Comparison of ENCODE assay signal across 8 cellular contexts in genomic region chr10:88991161-88991899, GRCh38. TPM values are rescaled to one million over a fixed set of nuclear protein-coding genes. Genes with fewer than 3 reads are reported as not detected.
DNase-seq lines count a peak whose midpoint lies in the region; TF ChIP-seq lines count a peak whose summit lies in the region.

No MANE protein-coding gene starts in this region.

- H3K4me3 Mint-ChIP-seq in CD4-positive, alpha-beta memory T cell, result peak overlapping the region; percentile 95 to 100 (median 99)
- H3K4me3 Mint-ChIP-seq in IgD-negative memory B cell, result peak overlapping the region; percentile 93 to 100 (median 98)
- H3K4me3 Mint-ChIP-seq in brain, result peak overlapping the region; percentile 95 to 99 (median 96)

- H3K27me3 ChIP-seq in CD4-positive, alpha-beta memory T cell (ENCODE audit: insufficient read depth, low read length), result no peaks in the 10 kb centered on the region
- no peaks in the 10 kb centered on the region for H3K27me3 ChIP-seq in skeletal muscle satellite cell (ENCODE audit: control insufficient read depth, insufficient read depth, low read length)

- peak overlapping the region; percentile 93 for H3K27ac ChIP-seq in CD4-positive, alpha-beta memory T cell (ENCODE audit: low read depth, low read length)

- TF ChIP-seq CTCF in GM20000 (IDR thresholded peaks at IDR 0.05; ENCODE audit: extremely low read depth, missing control alignments) (peak; percentile 17), brain (conservative IDR thresholded peaks at IDR 0.05) (peak in 1 of 2 experiments; percentile 33)

- intact Hi-C loops in CD4-positive, alpha-beta memory T cell (cut with micrococcal nuclease), result loop anchor here (1.0 to 10.0 kb wide), 9 partner anchors 10 to 1173 kb away; partner anchors contain the start of genes ATAD1, IFIT5, KIF20B and RNLS

- DNase-seq in CD4-positive, alpha-beta memory T cell, result peak; percentile 57 to 79 (median 61)
- DNase-seq in GM20000 (ENCODE audit: low spot score) (peak; percentile 78), UCSD-AML1 (lab: John Stamatoyannopoulos, UW; ENCODE audit: unreplicated experiment) (peak; percentile 59), OCI-M2 (lab: John Stamatoyannopoulos, UW; ENCODE audit: unreplicated experiment) (no peak)

- H3K27me3 Mint-ChIP-seq in CD4-positive, alpha-beta memory T cell, result no peaks in the 10 kb centered on the region
- no peaks in the 10 kb centered on the region for H3K27me3 Mint-ChIP-seq in IgD-negative memory B cell
- peaks cover 36% of the 10 kb centered on the region for H3K27me3 Mint-ChIP-seq in brain

- no peaks in the 10 kb centered on the region for H3K9me3 ChIP-seq in CD4-positive, alpha-beta memory T cell (ENCODE audit: control insufficient read depth in 1 of 2, low read length in 2 of 2)
- peaks cover 2% of the 10 kb centered on the region for H3K9me3 ChIP-seq in iPS-18c (ENCODE audit: control insufficient read depth, insufficient read depth, low read length)
- H3K9me3 ChIP-seq in skeletal muscle satellite cell (replicated peaks; ENCODE audit: low read length), result no peaks in the 10 kb centered on the region

- CTCF ChIA-PET in CD4-positive, alpha-beta memory T cell (lab: Charles Lee; ENCODE audit: partially characterized antibody), result interaction anchor here (1.0 to 10.8 kb wide), 20 partner anchors 9 to 227 kb away, joined by 3 to 138 read pairs (median 6); partner anchors contain the start of genes CH25H and STAMBPL1

- H3K4me1 Mint-ChIP-seq in CD4-positive, alpha-beta memory T cell, result peaks cover 57 to 86% (median 67%) of the 10 kb centered on the region in 4 donors
- H3K4me1 Mint-ChIP-seq in IgD-negative memory B cell (peaks cover 38 to 54% (median 47%) of the 10 kb centered on the region in 3 donors), brain (peaks cover 46% of the 10 kb centered on the region)

- H3K27ac Mint-ChIP-seq in CD4-positive, alpha-beta memory T cell, result peak overlapping the region; percentile 94 to 100 (median 97)
- H3K27ac Mint-ChIP-seq in IgD-negative memory B cell (peak overlapping the region; percentile 84 to 96 (median 95)), brain (peak overlapping the region; percentile 49 to 95 (median 88))

- POLR2A ChIA-PET in CD4-positive, alpha-beta memory T cell (lab: Charles Lee; ENCODE audit: partially characterized antibody), result interaction anchor here (0.6 to 6.1 kb wide), 28 partner anchors 10 to 1129 kb away, joined by 3 to 114 read pairs (median 8); partner anchors contain the start of genes CH25H, IFIT5, KLLN and LIPA

- peaks cover 0 to 14% of the 10 kb centered on the region in 2 donors for H3K36me3 Mint-ChIP-seq in CD4-positive, alpha-beta memory T cell
- H3K36me3 Mint-ChIP-seq in IgD-negative memory B cell, result peaks cover 2% of the 10 kb centered on the region
- no peaks in the 10 kb centered on the region for H3K36me3 Mint-ChIP-seq in brain

- H3K36me3 ChIP-seq in CD4-positive, alpha-beta memory T cell (ENCODE audit: insufficient read depth, low read length), result no peaks in the 10 kb centered on the region
- no peaks in the 10 kb centered on the region for H3K36me3 ChIP-seq in skeletal muscle satellite cell (ENCODE audit: insufficient read depth, low read length)

- peak overlapping the region; percentile 68 to 81 for H3K4me3 ChIP-seq in CD4-positive, alpha-beta memory T cell (ENCODE audit: low read length in 2 of 2)
- H3K4me3 ChIP-seq in iPS-18c (ENCODE audit: insufficient read depth, low read depth, low read length), result peak overlapping the region; percentile 89
- H3K4me3 ChIP-seq in skeletal muscle satellite cell (ENCODE audit: low read length), result peak overlapping the region; percentile 84

- H3K4me1 ChIP-seq in CD4-positive, alpha-beta memory T cell (ENCODE audit: insufficient read depth, low read length), result peaks cover 76% of the 10 kb centered on the region
- H3K4me1 ChIP-seq in skeletal muscle satellite cell (ENCODE audit: control insufficient read depth, insufficient read depth, low read length), result peaks cover 39% of the 10 kb centered on the region

- peak overlapping the region; percentile 95 for H3K9ac ChIP-seq in skeletal muscle satellite cell (ENCODE audit: low read depth, low read length)

- H3K4me2 ChIP-seq in skeletal muscle satellite cell (ENCODE audit: low read length), result peak overlapping the region; percentile 92

- peaks cover 0 to 6% (median 3%) of the 10 kb centered on the region in 8 donors for H3K9me3 Mint-ChIP-seq in CD4-positive, alpha-beta memory T cell
- peaks cover 0 to 3% (median 2%) of the 10 kb centered on the region in 3 donors for H3K9me3 Mint-ChIP-seq in IgD-negative memory B cell
- H3K9me3 Mint-ChIP-seq in brain, result no peaks in the 10 kb centered on the region

RNA-seq across cellular contexts. Expression of gene FAS, which starts 0.7 kb away (rescaled TPM):
- total RNA-seq in CD4-positive, alpha-beta memory T cell, result 10 to 100 TPM; 42.4 to 44.2 TPM
- polyA plus RNA-seq in CD4-positive, alpha-beta memory T cell, result 10 to 100 TPM; 50.6 to 80.6 TPM
- polyA plus RNA-seq in IgD-negative memory B cell (11.1 TPM), brain (ENCODE audit: insufficient read depth, low read depth, low replicate concordance) (1.8 TPM)
- total RNA-seq in skeletal muscle satellite cell (2012; rRNA removed), result 53.7 and 68.2 TPM in 2 replicates

RNA-seq across cellular contexts. Expression of gene ACTA2, which starts 38.8 kb away (rescaled TPM):
- total RNA-seq in CD4-positive, alpha-beta memory T cell, result 10 to 100 TPM in 1 of 2 experiments, 1 to 10 TPM in 1; 9.1 to 13.2 TPM
- polyA plus RNA-seq in CD4-positive, alpha-beta memory T cell, result 10 to 100 TPM; 10.6 to 12.5 TPM
- polyA plus RNA-seq in IgD-negative memory B cell, result 9.4 TPM
- polyA plus RNA-seq in brain (ENCODE audit: insufficient read depth, low read depth, low replicate concordance), result 65.7 TPM
- 38.8 and 123 TPM in 2 replicates for total RNA-seq in skeletal muscle satellite cell (2012; rRNA removed)
